Comparison of ENCODE assay signal across 8 cellular contexts in the genomic region with DNA sequence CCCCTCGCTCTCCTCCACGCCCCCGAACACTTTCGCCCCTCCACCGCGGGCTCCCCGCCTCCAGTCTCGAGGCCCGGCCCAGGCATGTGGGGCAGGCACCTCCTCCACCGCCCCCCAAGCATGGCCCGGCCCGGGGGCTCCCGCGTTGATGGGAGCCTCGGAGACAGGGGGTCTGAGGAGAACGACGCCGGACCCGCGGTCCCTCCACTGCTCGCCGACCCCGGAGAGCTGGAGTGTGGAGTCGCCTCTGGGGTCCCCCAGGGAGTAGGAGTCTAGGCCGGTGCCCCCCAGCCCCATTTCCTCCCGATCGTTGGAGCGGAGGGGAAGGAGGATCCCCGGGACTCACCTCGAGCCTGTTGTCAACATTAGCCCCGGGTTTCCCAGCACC. TPM values are rescaled to one million over a fixed set of nuclear protein-coding genes. Genes with fewer than 3 reads are reported as not detected.
DNase-seq lines count a peak whose midpoint lies in the region; ATAC-seq, FAIRE-seq and TF ChIP-seq lines count a peak whose summit lies in the region.

No MANE protein-coding gene starts in this region.

- no peak for FAIRE-seq in GM19239 (lab: Jason Lieb, UNC)

- no peak for DNase-seq in coronary artery (ENCODE audit: low spot score)
- DNase-seq in mesendoderm: no peak
- DNase-seq in stimulated activated CD8-positive, alpha-beta memory T cell treated with anti-CD3 and anti-CD28 coated beads, Interleukin-7, amount 100 ng/mL, for 24 hours (ENCODE audit: low read depth): peak; percentile 14
- DNase-seq in GM19239 (ENCODE audit: insufficient read length, low spot score): no peak
- DNase-seq in cortex of kidney (lab: John Stamatoyannopoulos, UW): no peak

- H3K23ac ChIP-seq in mesendoderm (ENCODE audit: low read length): peak overlapping the region; percentile 48

- ATAC-seq in GM18868 (IDR thresholded peaks at IDR 0.05; ENCODE audit: unreplicated experiment) (peak; percentile 5), HG03064 (IDR thresholded peaks at IDR 0.05; ENCODE audit: low read depth, unreplicated experiment) (peak; percentile 6)

- H4K8ac ChIP-seq in mesendoderm (ENCODE audit: low read depth, low read length): no peak overlapping the region

- peaks cover 31% of the 10 kb centered on the region for H3K79me2 ChIP-seq in mesendoderm (ENCODE audit: control insufficient read depth, insufficient read depth, low read length)

- H2BK5ac ChIP-seq in mesendoderm (ENCODE audit: low read length): peak overlapping the region; percentile 71

- H3K4ac ChIP-seq in mesendoderm (ENCODE audit: low read depth, low read length): peak overlapping the region; percentile 82

- H3K4me3 ChIP-seq in coronary artery: peak overlapping the region; percentile 95
- H3K4me3 ChIP-seq in mesendoderm (ENCODE audit: low read length): peak overlapping the region; percentile 88

- no peaks in the 10 kb centered on the region for H3K4me1 ChIP-seq in mesendoderm (ENCODE audit: control insufficient read depth, low read depth, low read length)

- H4K5ac ChIP-seq in mesendoderm (ENCODE audit: low read length): no peak overlapping the region

- H3K27me3 ChIP-seq in mesendoderm (ENCODE audit: insufficient read depth, low read length, poor library complexity): no peaks in the 10 kb centered on the region

- no peaks in the 10 kb centered on the region for H3K79me1 ChIP-seq in mesendoderm (ENCODE audit: low read length)

- H3K4me2 ChIP-seq in mesendoderm (ENCODE audit: low read length): no peak overlapping the region

- H3K9ac ChIP-seq in mesendoderm (ENCODE audit: low read length): peak overlapping the region; percentile 95

- H2BK120ac ChIP-seq in mesendoderm (ENCODE audit: low read depth, low read length): no peak overlapping the region

- peak overlapping the region; percentile 98 for H3K56ac ChIP-seq in mesendoderm (ENCODE audit: low read length)

- H3K18ac ChIP-seq in mesendoderm (ENCODE audit: low read length): peak overlapping the region; percentile 75

- H3K36me3 ChIP-seq in mesendoderm (ENCODE audit: control insufficient read depth, insufficient read depth, low read length): no peaks in the 10 kb centered on the region

- peak overlapping the region; percentile 4 for H2BK15ac ChIP-seq in mesendoderm (replicated peaks; ENCODE audit: low read depth)

- H3K27ac ChIP-seq in VCaP: peak overlapping the region; percentile 98
- peak overlapping the region; percentile 95 to 98 for H3K27ac ChIP-seq in coronary artery
- H3K27ac ChIP-seq in mesendoderm (ENCODE audit: low read depth, low read length): peak overlapping the region; percentile 84

- no CpG with 5 or more reads among the region's 31 CpGs for WGBS in mesendoderm (ENCODE audit: extremely low coverage, insufficient coverage, low lambda C conversion rate)

- TF ChIP-seq CTCF in VCaP (conservative IDR thresholded peaks at IDR 0.05): no peak
- TF ChIP-seq CTCF in coronary artery (IDR thresholded peaks at IDR 0.05): no peak

- no peak overlapping the region for H2AK5ac ChIP-seq in mesendoderm (ENCODE audit: low read length)

RNA-seq across cellular contexts. Expression of gene UPF2, which starts 0.2 kb away (rescaled TPM):
- polyA plus RNA-seq in mesendoderm (2013, experiment 1 of 2): 35.0 TPM
- polyA plus RNA-seq in mesendoderm (2013, experiment 2 of 2): 35.6 TPM

RNA-seq across cellular contexts. Expression of gene DHTKD1, which starts 26.4 kb away (rescaled TPM):
- 13.2 TPM for polyA plus RNA-seq in mesendoderm (2013, experiment 1 of 2)
- 12.9 TPM for polyA plus RNA-seq in mesendoderm (2013, experiment 2 of 2)
